ENCODE assay signal across 28 cellular contexts in genomic region chr1:153212201-153212600, GRCh38. TPM values are rescaled to one million over a fixed set of nuclear protein-coding genes. Genes with fewer than 3 reads are reported as not detected.
"Had no signal": no experiment of that assay in that cellular context is flagged by ENCODE, and none has a peak within 500 bp of the region (broad histone marks: within the 10 kb centered on the region; RNA-seq: fewer than 3 reads in every experiment).

No MANE protein-coding gene starts in this region.

- DNase-seq: natural killer cell; occipital lobe; ovary; posterior cingulate gyrus; psoas muscle; right cardiac atrium; spleen; stimulated activated CD4-positive, alpha-beta T cell treated with anti-CD3 and anti-CD28 coated beads, Interleukin-12 subunit alpha, Interleukin-12 subunit beta, amount 100 ng/mL, for 4 hours; stimulated activated CD4-positive, alpha-beta T cell treated with anti-CD3 and anti-CD28 coated beads, Interleukin-1b, Interleukin-23, amount 100 ng/mL, for 48 hours; stimulated activated CD4-positive, alpha-beta T cell treated with anti-CD3 and anti-CD28 coated beads, Interleukin-4, amount 100 ng/mL, for 1 hour; stimulated activated CD4-positive, alpha-beta T cell treated with anti-CD3 and anti-CD28 coated beads, Interleukin-4, amount 100 ng/mL, for 4 hours; stimulated activated CD8-positive, alpha-beta memory T cell treated with anti-CD3 and anti-CD28 coated beads, Interleukin-4, amount 100 ng/mL, for 48 hours; stimulated activated naive CD4-positive, alpha-beta T cell; stimulated activated naive CD8-positive, alpha-beta T cell treated with anti-CD3 and anti-CD28 coated beads, Interleukin-15, amount 100 ng/mL, for 72 hours; stimulated activated naive CD8-positive, alpha-beta T cell treated with anti-CD3 and anti-CD28 coated beads, Interleukin-15, Interleukin-2, amounts not matched to agents 100 U/mL and 50 U/mL, for 24 hours; substantia nigra; testis; tibial artery; transverse colon; upper lobe of right lung; uterus had no signal

RNA-seq across cellular contexts. Expression of gene PRR9, which starts 5.2 kb away (rescaled TPM):
- total RNA-seq: natural killer cell, occipital lobe, osteoblast, progenitor cell of endocrine pancreas, psoas muscle, renal cortical epithelial cell, right cardiac atrium, sciatic nerve, spleen, transverse colon, upper lobe of right lung, urinary bladder, uterus had no signal

RNA-seq across cellular contexts. Expression of gene LELP1, which starts 9.0 kb away (rescaled TPM):
- total RNA-seq: natural killer cell, occipital lobe, osteoblast, ovary, progenitor cell of endocrine pancreas, psoas muscle, renal cortical epithelial cell, right cardiac atrium, sciatic nerve, smooth muscle cell, spleen, suprapubic skin, transverse colon, upper lobe of right lung, urinary bladder, uterus had no signal

RNA-seq across cellular contexts. Expression of gene LORICRIN, which starts 47.3 kb away (rescaled TPM):
- total RNA-seq: natural killer cell, occipital lobe, osteoblast, progenitor cell of endocrine pancreas, psoas muscle, renal cortical epithelial cell, right cardiac atrium, sciatic nerve, smooth muscle cell, spleen, transverse colon, upper lobe of right lung, urinary bladder, uterus had no signal
